Comparison of ENCODE assay signal across 13 cellular contexts in the genomic region with DNA sequence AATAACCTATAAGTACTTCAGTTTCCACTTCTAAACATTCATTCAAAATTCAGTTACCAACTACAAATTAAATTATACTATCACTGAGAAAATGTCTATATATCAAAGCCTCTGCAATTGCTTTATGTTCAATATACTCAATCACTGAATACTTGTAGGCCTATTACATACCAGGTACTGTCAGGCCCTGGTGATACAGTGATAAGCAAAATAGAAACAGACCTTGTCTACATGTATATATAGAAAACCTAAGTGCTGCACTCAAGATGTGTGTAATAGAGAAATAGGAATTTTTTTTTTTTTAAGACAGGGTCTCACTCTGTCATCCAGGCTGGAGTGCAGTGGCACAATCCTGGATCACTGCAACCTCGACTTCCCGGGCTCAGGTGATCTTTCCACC.
A peak's percentile ranks its signal among the peaks of the same experiment; 100 is the strongest.
DNase-seq lines count a peak whose midpoint lies in the region; ATAC-seq and TF ChIP-seq lines count a peak whose summit lies in the region.
"Had no signal": no experiment of that assay in that cellular context is flagged by ENCODE, and none has a peak within 500 bp of the region (broad histone marks: within the 10 kb centered on the region; RNA-seq: fewer than 3 reads in every experiment).

No MANE protein-coding gene starts in this region.

- DNase-seq in NCI-H82 (lab: John Stamatoyannopoulos, UW) (peak; percentile 43), NCI-H82 treated with DMSO at 0.1 percent for 48 hours (lab: John Stamatoyannopoulos, UW; ENCODE audit: unreplicated experiment) (no peak), cerebellar cortex (ENCODE audit: low spot score) (no peak)
- DNase-seq: AML-193; Caco-2; Calu3; CD4-positive, alpha-beta T cell; CD8-positive, alpha-beta T cell; DMS79 treated with DMSO at 0.1 percent for 48 hours; GF-D8 had no signal

- no peak for ATAC-seq in SK-N-SH treated with all-trans-retinoic acid at 6 μM for 48 hours
- no peak for ATAC-seq in GM21723 (IDR thresholded peaks at IDR 0.05; ENCODE audit: unreplicated experiment)
- ATAC-seq: A549; CD8-positive, alpha-beta T cell had no signal

TF ChIP-seq in SK-N-SH treated with all-trans-retinoic acid at 6 μM for 48 hours, 23 proteins besides CTCF, POLR2A, EP300 and RAD21:
- TF ChIP-seq ZFP30 (CRISPR knock-in tag; IDR thresholded peaks at IDR 0.05) (no peak), BACH2 (CRISPR knock-in tag; IDR thresholded peaks at IDR 0.05; ENCODE audit: borderline replicate concordance) (no peak), ARNTL (CRISPR knock-in tag; IDR thresholded peaks at IDR 0.05; ENCODE audit: borderline replicate concordance, low read depth) (no peak), TCF4 (CRISPR knock-in tag; IDR thresholded peaks at IDR 0.05; ENCODE audit: borderline replicate concordance) (peak; percentile 89), ESRRG (CRISPR knock-in tag; IDR thresholded peaks at IDR 0.05) (no peak), OSR1 (CRISPR knock-in tag; IDR thresholded peaks at IDR 0.05) (no peak)
- TF ChIP-seq, protein P1, sequence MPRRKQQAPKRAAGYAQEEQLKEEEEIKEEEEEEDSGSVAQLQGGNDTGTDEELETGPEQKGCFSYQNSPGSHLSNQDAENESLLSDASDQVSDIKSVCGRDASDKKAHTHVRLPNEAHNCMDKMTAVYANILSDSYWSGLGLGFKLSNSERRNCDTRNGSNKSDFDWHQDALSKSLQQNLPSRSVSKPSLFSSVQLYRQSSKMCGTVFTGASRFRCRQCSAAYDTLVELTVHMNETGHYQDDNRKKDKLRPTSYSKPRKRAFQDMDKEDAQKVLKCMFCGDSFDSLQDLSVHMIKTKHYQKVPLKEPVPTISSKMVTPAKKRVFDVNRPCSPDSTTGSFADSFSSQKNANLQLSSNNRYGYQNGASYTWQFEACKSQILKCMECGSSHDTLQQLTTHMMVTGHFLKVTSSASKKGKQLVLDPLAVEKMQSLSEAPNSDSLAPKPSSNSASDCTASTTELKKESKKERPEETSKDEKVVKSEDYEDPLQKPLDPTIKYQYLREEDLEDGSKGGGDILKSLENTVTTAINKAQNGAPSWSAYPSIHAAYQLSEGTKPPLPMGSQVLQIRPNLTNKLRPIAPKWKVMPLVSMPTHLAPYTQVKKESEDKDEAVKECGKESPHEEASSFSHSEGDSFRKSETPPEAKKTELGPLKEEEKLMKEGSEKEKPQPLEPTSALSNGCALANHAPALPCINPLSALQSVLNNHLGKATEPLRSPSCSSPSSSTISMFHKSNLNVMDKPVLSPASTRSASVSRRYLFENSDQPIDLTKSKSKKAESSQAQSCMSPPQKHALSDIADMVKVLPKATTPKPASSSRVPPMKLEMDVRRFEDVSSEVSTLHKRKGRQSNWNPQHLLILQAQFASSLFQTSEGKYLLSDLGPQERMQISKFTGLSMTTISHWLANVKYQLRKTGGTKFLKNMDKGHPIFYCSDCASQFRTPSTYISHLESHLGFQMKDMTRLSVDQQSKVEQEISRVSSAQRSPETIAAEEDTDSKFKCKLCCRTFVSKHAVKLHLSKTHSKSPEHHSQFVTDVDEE (CRISPR knock-in tag; IDR thresholded peaks at IDR 0.05) = peak; percentile 70; the same call in 1 of the 2 replicates
- TF ChIP-seq, protein P2, sequence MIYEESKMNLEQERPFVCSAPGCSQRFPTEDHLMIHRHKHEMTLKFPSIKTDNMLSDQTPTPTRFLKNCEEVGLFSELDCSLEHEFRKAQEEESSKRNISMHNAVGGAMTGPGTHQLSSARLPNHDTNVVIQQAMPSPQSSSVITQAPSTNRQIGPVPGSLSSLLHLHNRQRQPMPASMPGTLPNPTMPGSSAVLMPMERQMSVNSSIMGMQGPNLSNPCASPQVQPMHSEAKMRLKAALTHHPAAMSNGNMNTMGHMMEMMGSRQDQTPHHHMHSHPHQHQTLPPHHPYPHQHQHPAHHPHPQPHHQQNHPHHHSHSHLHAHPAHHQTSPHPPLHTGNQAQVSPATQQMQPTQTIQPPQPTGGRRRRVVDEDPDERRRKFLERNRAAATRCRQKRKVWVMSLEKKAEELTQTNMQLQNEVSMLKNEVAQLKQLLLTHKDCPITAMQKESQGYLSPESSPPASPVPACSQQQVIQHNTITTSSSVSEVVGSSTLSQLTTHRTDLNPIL (CRISPR knock-in tag; IDR thresholded peaks at IDR 0.05; ENCODE audit: low read depth) = no peak
TF ChIP-seq in SK-N-SH treated with all-trans-retinoic acid at 6 μM for 48 hours: peak in this region for 2.
